8 cellular contexts compared by ENCODE assay signal in genomic region chr2:195659114-195659513, GRCh38. TPM values are rescaled to one million over a fixed set of nuclear protein-coding genes. Genes with fewer than 3 reads are reported as not detected.
DNase-seq lines count a peak whose midpoint lies in the region; TF ChIP-seq lines count a peak whose summit lies in the region.

No MANE protein-coding gene starts in this region.

- no peaks in the 10 kb centered on the region for H3K27me3 Mint-ChIP-seq in Caco-2 (ENCODE audit: insufficient read depth, unreplicated experiment)

- intact Hi-C loops in Caco-2 (cut with micrococcal nuclease; ENCODE audit: unreplicated experiment) (loop anchor here (5.0 kb wide), 1 partner anchor 327 kb away; no protein-coding TSS in a partner anchor), adrenal gland (cut with DNase I) (loop anchor here in 1 of 2 donors (5.0 kb wide), 1 partner anchor 162 kb away; no protein-coding TSS in a partner anchor)

- no peak overlapping the region for H3K27ac Mint-ChIP-seq in Caco-2 (ENCODE audit: unreplicated experiment)

- BruUV-seq in Caco-2 (replicated peaks; lab: Mats Ljungman, UMichigan) = no TSS peak

- no peak for DNase-seq in Caco-2
- DNase-seq in adrenal gland = no peak
- DNase-seq in stimulated activated CD4-positive, alpha-beta T cell treated with anti-CD3 and anti-CD28 coated beads, Interleukin-1b, Interleukin-23, amount 100 ng/mL, for 48 hours = no peak
- DNase-seq in dedifferentiated amniotic fluid mesenchymal stem cell (ENCODE audit: extremely low spot score) = no peak
- no peak for DNase-seq in HK-2 (ENCODE audit: unreplicated experiment)
- no peak for DNase-seq in NK-92 (lab: John Stamatoyannopoulos, UW; ENCODE audit: unreplicated experiment)

- peak overlapping the region; percentile 99 for H3K27ac ChIP-seq in KOPT-K1 (ENCODE audit: low read depth, low read length, poor library complexity, severe bottlenecking)
- peak overlapping the region in 4 of 5 donors; percentile 24 to 98 (median 98) for H3K27ac ChIP-seq in adrenal gland
- no peak overlapping the region for H3K27ac ChIP-seq in liver (ENCODE audit: low read depth in 1 of 2, low read length in 2 of 2)

- no peak for TF ChIP-seq POLR2A in adrenal gland (IDR thresholded peaks at IDR 0.05)

- no peak overlapping the region for H3K4me3 ChIP-seq in Caco-2 (ENCODE audit: low read depth, low read length)
- H3K4me3 ChIP-seq in adrenal gland = peak overlapping the region in 1 of 4 donors; percentile 88
- H3K4me3 ChIP-seq in liver (ENCODE audit: low read depth in 1 of 3, low read length in 3 of 3) = peak overlapping the region in 2 of 3 donors; percentile 16 to 90

- WGBS in adrenal gland, 4 donors = 24 to 31% (median 28%) methylated on average over 5 of the region's 5 CpGs
- WGBS in liver = 35% methylated on average over 5 of the region's 5 CpGs

- TF ChIP-seq CTCF in Caco-2 (IDR thresholded peaks at IDR 0.05; ENCODE audit: insufficient read depth in 1 of 2, low read depth in 1 of 2, low read length in 1 of 2, severe bottlenecking in 1 of 2, unreplicated experiment in 1 of 2) (no peak), adrenal gland (IDR thresholded peaks at IDR 0.05) (no peak), liver (IDR thresholded peaks at IDR 0.05; ENCODE audit: low read depth, low read length, missing input control) (no peak)

- TF ChIP-seq RAD21 in liver (IDR thresholded peaks at IDR 0.05) = no peak

- peaks cover 18% of the 10 kb centered on the region for H3K36me3 Mint-ChIP-seq in Caco-2 (ENCODE audit: insufficient read depth, unreplicated experiment)

- H3K27me3 ChIP-seq in Caco-2 (replicated peaks; ENCODE audit: control insufficient read depth, insufficient read depth, low read length) = no peaks in the 10 kb centered on the region
- H3K27me3 ChIP-seq in adrenal gland = no peaks in the 10 kb centered on the region
- no peaks in the 10 kb centered on the region for H3K27me3 ChIP-seq in liver (ENCODE audit: control insufficient read depth in 4 of 4, insufficient read depth in 4 of 4, low read length in 3 of 4)

- CTCF ChIA-PET in Caco-2 (lab: Charles Lee) = no interaction called here

- H3K4me1 ChIP-seq in Caco-2 (peaks cover 29% of the 10 kb centered on the region), adrenal gland (replicated peaks in 1 of 2) (peaks cover 18 to 56% of the 10 kb centered on the region in 2 donors), liver (ENCODE audit: control insufficient read depth in 4 of 4, insufficient read depth in 4 of 4, low read length in 3 of 4) (peaks cover 1 to 25% (median 15%) of the 10 kb centered on the region in 4 donors)

- peak overlapping the region in 1 of 2 donors; percentile 96 for H3K9ac ChIP-seq in liver (ENCODE audit: low read depth in 1 of 2, low read length in 2 of 2)

- H3K9me3 ChIP-seq in Caco-2 (no peaks in the 10 kb centered on the region), KOPT-K1 (ENCODE audit: insufficient read depth, low read length, poor library complexity, severe bottlenecking) (no peaks in the 10 kb centered on the region), adrenal gland (replicated peaks in 1 of 3) (no peaks in the 10 kb centered on the region), liver (ENCODE audit: control insufficient read depth in 4 of 4, low read length in 3 of 4) (no peaks in the 10 kb centered on the region)

- POLR2A ChIA-PET in Caco-2 (lab: Charles Lee) = no interaction called here

- peaks cover 12% of the 10 kb centered on the region for H3K4me1 Mint-ChIP-seq in Caco-2 (ENCODE audit: low read depth, unreplicated experiment)

- H3K4me3 Mint-ChIP-seq in Caco-2 (ENCODE audit: unreplicated experiment) = peak overlapping the region; percentile 91

- H3K36me3 ChIP-seq in Caco-2 (ENCODE audit: control insufficient read depth, insufficient read depth, low read length) (no peaks in the 10 kb centered on the region), KOPT-K1 (ENCODE audit: insufficient read depth, low read length) (peaks cover 11% of the 10 kb centered on the region), adrenal gland (replicated peaks in 1 of 2) (no peaks in the 10 kb centered on the region), liver (ENCODE audit: control insufficient read depth in 4 of 4, insufficient read depth in 3 of 4, low read depth in 1 of 4, low read length in 3 of 4) (no peaks in the 10 kb centered on the region)

- no peaks in the 10 kb centered on the region for H3K9me3 Mint-ChIP-seq in Caco-2 (ENCODE audit: unreplicated experiment)

TF ChIP-seq in liver, 16 proteins besides CTCF, POLR2A, EP300 and RAD21:
- TF ChIP-seq HNF4A (conservative IDR thresholded peaks at IDR 0.05) (no peak), NR2F2 (IDR thresholded peaks at IDR 0.05) (no peak), RXRA (IDR thresholded peaks at IDR 0.05) (no peak), MAX (IDR thresholded peaks at IDR 0.05) (no peak), YY1 (IDR thresholded peaks at IDR 0.05) (no peak)

RNA-seq across cellular contexts. Expression of gene SLC39A10, which starts 2.1 kb away (rescaled TPM):
- total RNA-seq in Caco-2 (2022) (45.5 and 61.0 TPM in 2 replicates), adrenal gland (10 to 100 TPM; 21.3 to 67.3 (median 34.2) TPM), liver (1 to 10 TPM; 4.0 to 7.5 TPM)
- polyA plus RNA-seq in adrenal gland (10 to 100 TPM in 2 of 3 donors, 1 to 10 TPM in 1; 6.6 to 18.0 (median 11.7) TPM), liver (1 to 10 TPM in 1 of 2 donors, under 1 TPM in 1; 0.98 to 2.9 TPM)

Comparison
In these comparisons a context has a peak if more than half of its experiments do, and no peak if none do; other contexts are left out.
1. H3K27ac ChIP-seq: peak in KOPT-K1 (single experiment) and adrenal gland (4 of 5); none in liver (0 of 2).